Comparison of ENCODE assay signal across 10 cellular contexts in genomic region chr17:40548491-40548981, GRCh38. TPM values are rescaled to one million over a fixed set of nuclear protein-coding genes. Genes with fewer than 3 reads are reported as not detected.
DNase-seq lines count a peak whose midpoint lies in the region; ATAC-seq and TF ChIP-seq lines count a peak whose summit lies in the region.
"Had no signal": no experiment of that assay in that cellular context is flagged by ENCODE, and none has a peak within 500 bp of the region (broad histone marks: within the 10 kb centered on the region; RNA-seq: fewer than 3 reads in every experiment).

No MANE protein-coding gene starts in this region.

- no peaks in the 10 kb centered on the region for H3K9me3 ChIP-seq in PC-9 (ENCODE audit: insufficient read depth, low read depth)
- H3K9me3 ChIP-seq in effector memory CD4-positive, alpha-beta T cell (ENCODE audit: control insufficient read depth, low read length) = no peaks in the 10 kb centered on the region

- H3K27me3 ChIP-seq in PC-9 (ENCODE audit: insufficient read depth, low read depth) = no peaks in the 10 kb centered on the region
- no peaks in the 10 kb centered on the region for H3K27me3 ChIP-seq in effector memory CD4-positive, alpha-beta T cell (replicated peaks; ENCODE audit: control insufficient read depth, insufficient read depth, low read length, poor library complexity, severe bottlenecking)

- H3K9me2 ChIP-seq in PC-9 (ENCODE audit: insufficient read depth) = no peaks in the 10 kb centered on the region

- H3K9me3 Mint-ChIP-seq in nephron progenitor cell = no peaks in the 10 kb centered on the region

- no peaks in the 10 kb centered on the region for H3K36me3 Mint-ChIP-seq in nephron progenitor cell (ENCODE audit: low read depth)

- peaks cover 81% of the 10 kb centered on the region for H3K4me1 Mint-ChIP-seq in nephron progenitor cell

- intact Hi-C loops in PC-9 (cut with micrococcal nuclease; ENCODE audit: unreplicated experiment) = no loop called here
- intact Hi-C loops in posterior vena cava (cut with DNase I) = no loop called here

- POLR2A ChIA-PET in PC-9 (lab: Charles Lee; ENCODE audit: unreplicated experiment) = interaction anchor here (0.6 kb wide), 1 partner anchor 60 kb away, joined by 3 read pairs; no protein-coding TSS in a partner anchor

- CTCF ChIA-PET in PC-9 (lab: Charles Lee) = interaction anchor here (0.6 to 1.5 kb wide), 2 partner anchors 12 to 72 kb away, joined by 5 to 11 read pairs; no protein-coding TSS in a partner anchor

- peaks cover 39% of the 10 kb centered on the region for H3F3A ChIP-seq in PC-9 (ENCODE audit: insufficient read depth, low read depth)

- no peaks in the 10 kb centered on the region for H3K79me2 ChIP-seq in PC-9 (ENCODE audit: low read depth)

- H3K36me3 ChIP-seq in PC-9 (ENCODE audit: low read depth) = no peaks in the 10 kb centered on the region
- H3K36me3 ChIP-seq in effector memory CD4-positive, alpha-beta T cell (ENCODE audit: control insufficient read depth, insufficient read depth, low read length) = peaks cover 4% of the 10 kb centered on the region

- no TSS peak for BruUV-seq in PC-9 (replicated peaks; lab: Mats Ljungman, UMichigan)

- no peaks in the 10 kb centered on the region for H4K20me1 ChIP-seq in PC-9 (ENCODE audit: insufficient read depth)

- peaks cover 22% of the 10 kb centered on the region for H3K27me3 Mint-ChIP-seq in nephron progenitor cell (ENCODE audit: low read depth, poor library complexity)

- TF ChIP-seq CTCF in C4-2B (conservative IDR thresholded peaks at IDR 0.05) = no peak
- no peak for TF ChIP-seq CTCF in PC-9 (conservative IDR thresholded peaks at IDR 0.05)
- no peak for TF ChIP-seq CTCF in nephron progenitor cell (IDR thresholded peaks at IDR 0.05)

- H3K4me3 Mint-ChIP-seq in nephron progenitor cell = no peak overlapping the region

- DNase-seq in PC-9 (no peak), posterior vena cava (ENCODE audit: low spot score) (peak; percentile 24), NCI-H1417 (lab: John Stamatoyannopoulos, UW) (no peak), medulla oblongata (ENCODE audit: extremely low spot score) (no peak), nephron progenitor cell (no peak)
- no peak for DNase-seq in effector memory CD4-positive, alpha-beta T cell

- H3K27ac Mint-ChIP-seq in nephron progenitor cell = no peak overlapping the region

- ATAC-seq in HG03159 (IDR thresholded peaks at IDR 0.05; ENCODE audit: unreplicated experiment) = no peak

- H3K4me3 ChIP-seq in PC-9 = no peak overlapping the region; the same call in 1 of the 2 replicates
- no peak overlapping the region for H3K4me3 ChIP-seq in effector memory CD4-positive, alpha-beta T cell (ENCODE audit: insufficient read depth, low read depth, low read length, poor library complexity, severe bottlenecking)

- peak overlapping the region; percentile 75 for H3K27ac ChIP-seq in C4-2B
- peak overlapping the region; percentile 79 for H3K27ac ChIP-seq in PC-9
- H3K27ac ChIP-seq in effector memory CD4-positive, alpha-beta T cell (ENCODE audit: insufficient read depth, low read length, poor library complexity, severe bottlenecking) = peak overlapping the region; percentile 46

- H3K4me2 ChIP-seq in PC-9 = peak overlapping the region; percentile 62

- peaks cover 51% of the 10 kb centered on the region for H3K4me1 ChIP-seq in PC-9 (replicated peaks; ENCODE audit: insufficient read depth)
- peaks cover 31% of the 10 kb centered on the region for H3K4me1 ChIP-seq in effector memory CD4-positive, alpha-beta T cell (ENCODE audit: control insufficient read depth, insufficient read depth, low read length, poor library complexity, severe bottlenecking)

- H2AFZ ChIP-seq in PC-9 = peak overlapping the region; percentile 53; the same call in 1 of the 2 replicates

RNA-seq across cellular contexts. Expression of gene CCR7, which starts 16.7 kb away (rescaled TPM):
- total RNA-seq in PC-9 (2021) (not detected in 2 replicates), posterior vena cava (under 1 TPM; 0.46 to 0.62 TPM)
- total RNA-seq: pulmonary artery endothelial cell had no signal

RNA-seq across cellular contexts. Expression of gene TNS4, which starts 47.1 kb away (rescaled TPM):
- total RNA-seq in PC-9 (2021) (17.4 and 23.5 TPM in 2 replicates), posterior vena cava (under 1 TPM; 0.14 to 0.38 TPM)
- total RNA-seq: pulmonary artery endothelial cell, subcutaneous adipose tissue had no signal

Comparison
In these comparisons a context has a peak if more than half of its experiments do, and no peak if none do; other contexts are left out.
1. RNA of gene TNS4, which starts 47.1 kb away (total RNA-seq): 17.4 to 23.5 TPM in PC-9; 0.14 to 0.38 TPM in posterior vena cava; every median in the first group is over 10 times any median in the second.
2. Peak in every context shown above with its lines, with median percentiles within 50 percentile points of each other: H3K27ac ChIP-seq.